Comparison of ENCODE assay signal across 8 cellular contexts in the genomic region with DNA sequence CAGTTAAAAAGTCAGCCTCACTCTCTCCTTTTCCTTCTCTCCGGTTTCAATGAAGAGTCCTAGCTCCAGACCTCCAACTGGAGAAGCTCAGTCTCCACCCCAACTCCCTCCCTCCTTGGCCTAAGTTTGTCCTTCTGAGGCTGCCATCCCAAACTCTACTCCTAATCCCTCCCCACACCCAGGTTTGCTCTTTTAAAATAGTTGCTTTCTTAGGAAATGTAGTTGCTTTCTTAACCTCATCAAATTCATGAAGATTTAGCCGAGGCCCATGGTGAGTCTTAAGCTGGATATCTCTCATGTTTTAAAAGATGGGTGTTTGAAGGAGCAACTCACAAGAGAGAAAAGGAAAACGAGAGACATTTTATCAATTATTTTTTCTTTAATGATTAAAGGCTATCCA. TPM values are rescaled to one million over a fixed set of nuclear protein-coding genes. Genes with fewer than 3 reads are reported as not detected.
DNase-seq lines count a peak whose midpoint lies in the region; ATAC-seq and TF ChIP-seq lines count a peak whose summit lies in the region.

No MANE protein-coding gene starts in this region.

- no peaks in the 10 kb centered on the region for H3K9me3 ChIP-seq in esophagus muscularis mucosa
- H3K9me3 ChIP-seq in osteoblast (ENCODE audit: low read depth, low read length) = no peaks in the 10 kb centered on the region

- TF ChIP-seq CTCF in esophagus muscularis mucosa (IDR thresholded peaks at IDR 0.05) (no peak), osteoblast (IDR thresholded peaks at IDR 0.05; ENCODE audit: extremely low read depth, low read depth, low read length) (no peak)

- H3K36me3 ChIP-seq in esophagus muscularis mucosa (peaks cover 0 to 16% (median 0%) of the 10 kb centered on the region in 4 donors), osteoblast (ENCODE audit: insufficient read depth, low read length) (peaks cover 5% of the 10 kb centered on the region)

- no peak for TF ChIP-seq POLR2A in esophagus muscularis mucosa (IDR thresholded peaks at IDR 0.05; ENCODE audit: low read depth)

- H3K27me3 ChIP-seq in esophagus muscularis mucosa (no peaks in the 10 kb centered on the region), osteoblast (ENCODE audit: insufficient read depth, low read length) (no peaks in the 10 kb centered on the region)

- WGBS in esophagus muscularis mucosa = 66% methylated on average over 3 of the region's 3 CpGs

- ATAC-seq in Right ventricle myocardium inferior (peak; percentile 71), GM18873 (IDR thresholded peaks at IDR 0.05; ENCODE audit: low FRiP score, unreplicated experiment) (no peak), HG02610 (IDR thresholded peaks at IDR 0.05; ENCODE audit: unreplicated experiment) (no peak)

- H3K4me3 ChIP-seq in esophagus muscularis mucosa (peak overlapping the region; percentile 61 to 92 (median 73)), osteoblast (ENCODE audit: insufficient read depth, low read length) (peak overlapping the region; percentile 90)

- H3K27ac Mint-ChIP-seq in T-helper 1 cell treated with Interleukin-12 subunit alpha and Interleukin-12 subunit beta and Interleukin-4 antibody, amounts not matched to agents 30 μg/mL and 1 μg/mL, for 36 hours = peak overlapping the region; percentile 72

- H3K27ac ChIP-seq in esophagus muscularis mucosa (replicated peaks in 1 of 4) = peak overlapping the region; percentile 79 to 81 (median 80)
- H3K27ac ChIP-seq in osteoblast (ENCODE audit: low read depth, low read length) = peak overlapping the region; percentile 53

- peak overlapping the region; percentile 97 for H3K4me3 Mint-ChIP-seq in T-helper 1 cell treated with Interleukin-12 subunit alpha and Interleukin-12 subunit beta and Interleukin-4 antibody, amounts not matched to agents 30 μg/mL and 1 μg/mL, for 36 hours

- intact Hi-C loops in Right ventricle myocardium inferior (cut with DNase I) = loop anchor here (10.0 kb wide), 1 partner anchor 303 kb away; the partner anchor contains the start of gene KANSL1L
- intact Hi-C loops in cardiac septum (cut with DNase I) = no loop called here
- intact Hi-C loops in esophagus muscularis mucosa (cut with DNase I) = no loop called here

- peak overlapping the region; percentile 94 for H2AFZ ChIP-seq in osteoblast (ENCODE audit: low read length)

- H3K27me3 Mint-ChIP-seq in T-helper 1 cell treated with Interleukin-12 subunit alpha and Interleukin-12 subunit beta and Interleukin-4 antibody, amounts not matched to agents 30 μg/mL and 1 μg/mL, for 36 hours (ENCODE audit: low read depth) = no peaks in the 10 kb centered on the region

- no peaks in the 10 kb centered on the region for H3K9me3 Mint-ChIP-seq in T-helper 1 cell treated with Interleukin-12 subunit alpha and Interleukin-12 subunit beta and Interleukin-4 antibody, amounts not matched to agents 30 μg/mL and 1 μg/mL, for 36 hours

- peaks cover 17% of the 10 kb centered on the region for H3K79me2 ChIP-seq in osteoblast (ENCODE audit: insufficient read depth, low read length)

- H3K4me1 ChIP-seq in esophagus muscularis mucosa (peaks cover 13 to 32% (median 20%) of the 10 kb centered on the region in 4 donors), osteoblast (ENCODE audit: insufficient read depth, low read length) (peaks cover 11% of the 10 kb centered on the region)

- H3K36me3 Mint-ChIP-seq in T-helper 1 cell treated with Interleukin-12 subunit alpha and Interleukin-12 subunit beta and Interleukin-4 antibody, amounts not matched to agents 30 μg/mL and 1 μg/mL, for 36 hours (ENCODE audit: low read depth) = peaks cover 6% of the 10 kb centered on the region

- TF ChIP-seq EP300 in esophagus muscularis mucosa (IDR thresholded peaks at IDR 0.05) = no peak

- DNase-seq in Right ventricle myocardium inferior (ENCODE audit: missing footprints) (no peak), cardiac septum (ENCODE audit: low spot score) (no peak), esophagus muscularis mucosa (ENCODE audit: extremely low spot score) (no peak), osteoblast (ENCODE audit: insufficient read length, low spot score, missing footprints) (peak; percentile 64), activated gamma-delta T cell treated with Interleukin-2 at 50 U/mL for 16 hours (no peak)

- H4K20me1 ChIP-seq in osteoblast (ENCODE audit: insufficient read depth, low read length) = no peaks in the 10 kb centered on the region

- H3K4me2 ChIP-seq in osteoblast (ENCODE audit: insufficient read depth, low read length) = peak overlapping the region; percentile 93

- H3K4me1 Mint-ChIP-seq in T-helper 1 cell treated with Interleukin-12 subunit alpha and Interleukin-12 subunit beta and Interleukin-4 antibody, amounts not matched to agents 30 μg/mL and 1 μg/mL, for 36 hours (ENCODE audit: low read depth) = peaks cover 35% of the 10 kb centered on the region

RNA-seq across cellular contexts. Expression of gene LANCL1, which starts 0.9 kb away (rescaled TPM):
- 53.5 TPM for total RNA-seq in Right ventricle myocardium inferior
- total RNA-seq in cardiac septum = 50.8 TPM
- 10 to 100 TPM; 27.4 to 29.9 (median 27.8) TPM for total RNA-seq in esophagus muscularis mucosa
- total RNA-seq in osteoblast = 35.8 and 40.7 TPM in 2 replicates
